ENCODE assay signal across 21 cellular contexts in the genomic region with DNA sequence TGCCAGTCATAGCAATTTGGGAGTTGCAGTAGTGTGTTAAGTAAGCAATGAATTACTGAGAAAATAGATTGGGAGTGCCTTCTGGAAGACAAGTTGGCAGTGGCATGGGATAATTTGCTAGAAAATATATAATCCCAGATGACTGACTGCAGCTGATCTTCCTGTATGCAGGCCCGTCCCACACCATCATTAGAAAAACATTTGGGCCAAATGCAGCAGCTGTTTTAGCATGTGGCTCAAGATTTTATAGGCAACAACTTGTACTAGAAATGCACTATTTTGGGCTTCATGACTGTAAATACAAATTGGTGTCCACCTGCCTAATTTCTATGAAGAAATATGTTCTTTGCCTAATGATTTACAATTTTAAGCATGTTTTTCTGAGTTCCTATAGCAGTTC. TPM values are rescaled to one million over a fixed set of nuclear protein-coding genes. Genes with fewer than 3 reads are reported as not detected.
DNase-seq lines count a peak whose midpoint lies in the region; ATAC-seq and TF ChIP-seq lines count a peak whose summit lies in the region.
"Had no signal": no experiment of that assay in that cellular context is flagged by ENCODE, and none has a peak within 500 bp of the region (broad histone marks: within the 10 kb centered on the region; RNA-seq: fewer than 3 reads in every experiment).

No MANE protein-coding gene starts in this region.

- peak overlapping the region; percentile 41 for H3K27ac ChIP-seq in epithelial cell of prostate
- H3K27ac ChIP-seq: GM23248, RWPE1, SJSA1 had no signal

- no peak for ATAC-seq in HG02763 (IDR thresholded peaks at IDR 0.05; ENCODE audit: unreplicated experiment)

- DNase-seq in AG10803 (ENCODE audit: low read depth) (peak; percentile 4), NCI-H1694 (lab: John Stamatoyannopoulos, UW) (peak; percentile 79), epithelial cell of prostate (ENCODE audit: low read depth, low spot score) (no peak), myocyte (ENCODE audit: low read depth) (peak; percentile 62), NCI-H226 (no peak), iPS-NIHi11 (ENCODE audit: low spot score) (no peak)
- no peak for DNase-seq in activated T-cell treated with anti-CD3 and anti-CD28 coated beads, Interleukin-2, amount 50 U/mL, for 24 hours
- DNase-seq: 8988T; CD8-positive, alpha-beta memory T cell; DND-41; GM23248; KBM-7; NCI-H1048; NCI-H1436 treated with DMSO at 0.1 percent for 48 hours; NCI-H2227 treated with DMSO at 0.1 percent for 48 hours; NCI-H774 had no signal

- no peak overlapping the region for H3K4me3 ChIP-seq in AG10803 (ENCODE audit: low read length)
- H3K4me3 ChIP-seq: BLaER1 treated with 17β-estradiol and CSF1 and Interleukin-3, amounts not matched to agents 10 nM and 100 nM; GM23248; SJSA1 had no signal

- no peak for TF ChIP-seq CTCF in AG10803 (conservative IDR thresholded peaks at IDR 0.05; ENCODE audit: low read length)

- no peaks in the 10 kb centered on the region for H3K36me3 Mint-ChIP-seq in activated T-cell treated with anti-CD3 and anti-CD28 coated beads, Interleukin-2, amount 50 U/mL, for 24 hours (ENCODE audit: low read depth)
- H3K36me3 Mint-ChIP-seq: CD8-positive, alpha-beta memory T cell had no signal

- H3K4me1 Mint-ChIP-seq in activated T-cell treated with anti-CD3 and anti-CD28 coated beads, Interleukin-2, amount 50 U/mL, for 24 hours (ENCODE audit: low read depth): no peaks in the 10 kb centered on the region
- H3K4me1 Mint-ChIP-seq: CD8-positive, alpha-beta memory T cell had no signal

- no peaks in the 10 kb centered on the region for H3K9me3 Mint-ChIP-seq in activated T-cell treated with anti-CD3 and anti-CD28 coated beads, Interleukin-2, amount 50 U/mL, for 24 hours

- H3K27me3 Mint-ChIP-seq in activated T-cell treated with anti-CD3 and anti-CD28 coated beads, Interleukin-2, amount 50 U/mL, for 24 hours: peaks cover 9% of the 10 kb centered on the region

- no peak overlapping the region for H3K4me3 Mint-ChIP-seq in activated T-cell treated with anti-CD3 and anti-CD28 coated beads, Interleukin-2, amount 50 U/mL, for 24 hours
- H3K4me3 Mint-ChIP-seq: CD8-positive, alpha-beta memory T cell had no signal

- H3K27ac Mint-ChIP-seq in activated T-cell treated with anti-CD3 and anti-CD28 coated beads, Interleukin-2, amount 50 U/mL, for 24 hours: no peak overlapping the region
- H3K27ac Mint-ChIP-seq: CD8-positive, alpha-beta memory T cell had no signal

RNA-seq across cellular contexts. Expression of a gene that starts 2.6 kb away (rescaled TPM):
- total RNA-seq in myocyte: not detected in 2 replicates
- polyA plus RNA-seq in myocyte (2012): not detected
- total RNA-seq: CD8-positive, alpha-beta memory T cell; GM23248; PC-3; SJSA1 had no signal
- polyA plus RNA-seq: CD8-positive, alpha-beta memory T cell; GM23248 had no signal

Comparison
In these comparisons a context has a peak if more than half of its experiments do, and no peak if none do; other contexts are left out.
1. DNase-seq: peak in AG10803 (single experiment), NCI-H1694 (single experiment) and myocyte (single experiment); none in epithelial cell of prostate (single experiment), activated T-cell treated with anti-CD3 and anti-CD28 coated beads, Interleukin-2, amount 50 U/mL, for 24 hours (single experiment), NCI-H226 (single experiment) and iPS-NIHi11 (single experiment).